In genomic region chr18:62938006-62938405, GRCh38 we compare ENCODE assay signal across 19 cellular contexts.
DNase-seq lines count a peak whose midpoint lies in the region; ATAC-seq, FAIRE-seq and TF ChIP-seq lines count a peak whose summit lies in the region.
"Had no signal": no experiment of that assay in that cellular context is flagged by ENCODE, and none has a peak within 500 bp of the region (broad histone marks: within the 10 kb centered on the region; RNA-seq: fewer than 3 reads in every experiment).

No MANE protein-coding gene starts in this region.

- TF ChIP-seq EP300 in GM12878 (IDR thresholded peaks at IDR 0.05; ENCODE audit: borderline replicate concordance in 1 of 2, control insufficient read depth in 1 of 2, low read depth in 2 of 2, low read length in 2 of 2), result no peak

- DNase-seq in Kasumi-1 (lab: John Stamatoyannopoulos, UW) (peak; percentile 13 to 39), GM12878 (ENCODE audit: low read depth, low spot score) (no peak), osteocyte (ENCODE audit: extremely low spot score, unreplicated experiment) (no peak), HUDEP-2 (lab: John Stamatoyannopoulos, UW; ENCODE audit: unreplicated experiment in 76 of 76) (no peak), NCI-H2081 (lab: John Stamatoyannopoulos, UW) (no peak)
- no peak for DNase-seq in activated CD4-positive, alpha-beta memory T cell treated with anti-CD3 and anti-CD28 coated beads, Interleukin-2, amount 10 ng/mL, durations not matched to agents 7 days and 5 days
- DNase-seq: activated CD4-positive, CD25-positive, alpha-beta regulatory T cell; activated naive CD4-positive, alpha-beta T cell; central memory CD4-positive, alpha-beta T cell; H7; hippocampal formation; NK-92 treated with Interleukin-12 subunit alpha and Interleukin-12 subunit beta, amount 100 ng/mL, for 24 hours; posterior cingulate gyrus; trophoblast cell had no signal

- no peaks in the 10 kb centered on the region for H3K27me3 ChIP-seq in BLaER1 treated with 17β-estradiol and CSF1 and Interleukin-3, amounts not matched to agents 10 nM and 100 nM
- no peaks in the 10 kb centered on the region for H3K27me3 ChIP-seq in GM12878 (replicated peaks in 1 of 2; ENCODE audit: control insufficient read depth in 2 of 2, insufficient read depth in 2 of 2, low read length in 1 of 2)

- peaks cover 9% of the 10 kb centered on the region for H3K9me3 Mint-ChIP-seq in osteocyte (ENCODE audit: unreplicated experiment)
- peaks cover 10% of the 10 kb centered on the region for H3K9me3 Mint-ChIP-seq in activated CD4-positive, alpha-beta memory T cell treated with anti-CD3 and anti-CD28 coated beads, Interleukin-2, amount 10 ng/mL, durations not matched to agents 7 days and 5 days

- H3K4me2 ChIP-seq in BLaER1 treated with 17β-estradiol and CSF1 and Interleukin-3, amounts not matched to agents 10 nM and 100 nM, result peak overlapping the region; percentile 74 to 93 (median 83)
- 0 out of 2 replicates have a peak overlapping the region, but pooled peaks have one; percentile 3 for H3K4me2 ChIP-seq in GM12878 (ENCODE audit: control insufficient read depth, insufficient read depth)

- H3K36me3 Mint-ChIP-seq in osteocyte (ENCODE audit: unreplicated experiment), result peaks cover 11% of the 10 kb centered on the region
- H3K36me3 Mint-ChIP-seq in activated CD4-positive, alpha-beta memory T cell treated with anti-CD3 and anti-CD28 coated beads, Interleukin-2, amount 10 ng/mL, durations not matched to agents 7 days and 5 days (ENCODE audit: low read depth), result no peaks in the 10 kb centered on the region

- intact Hi-C loops in GM12878 (cut with micrococcal nuclease; ENCODE audit: unreplicated experiment), result no loop called here

- POLR2A ChIA-PET in GM12878 (lab: Charles Lee), result no interaction called here
- POLR2A ChIA-PET in activated CD4-positive, alpha-beta memory T cell treated with anti-CD3 and anti-CD28 coated beads, Interleukin-2, amount 10 ng/mL, durations not matched to agents 7 days and 5 days (lab: Charles Lee), result no interaction called here

- H3K9ac ChIP-seq in BLaER1 treated with 17β-estradiol and CSF1 and Interleukin-3, amounts not matched to agents 10 nM and 100 nM, result peak overlapping the region in 2 of 11 experiments; percentile 40 to 62; a peak in 4 of 22 replicates
- H3K9ac ChIP-seq in GM12878 (ENCODE audit: control insufficient read depth, insufficient read depth, low read length), result no peak overlapping the region

- no TSS peak for BruUV-seq in GM12878 (replicated peaks; lab: Mats Ljungman, UMichigan)

- H3K27ac ChIP-seq in BLaER1 treated with 17β-estradiol and CSF1 and Interleukin-3, amounts not matched to agents 10 nM and 100 nM, result peak overlapping the region; percentile 9 to 76 (median 66); a peak in 18 of 22 replicates
- no peak overlapping the region for H3K27ac ChIP-seq in GM12878 (ENCODE audit: control insufficient read depth, insufficient read depth)
- H3K27ac ChIP-seq: SK-N-MC had no signal

- no peaks in the 10 kb centered on the region for H3K27me3 Mint-ChIP-seq in osteocyte (ENCODE audit: unreplicated experiment)
- no peaks in the 10 kb centered on the region for H3K27me3 Mint-ChIP-seq in activated CD4-positive, alpha-beta memory T cell treated with anti-CD3 and anti-CD28 coated beads, Interleukin-2, amount 10 ng/mL, durations not matched to agents 7 days and 5 days
- H3K27me3 Mint-ChIP-seq: CD4-positive, CD25-positive, alpha-beta regulatory T cell had no signal

- peaks cover 59 to 66% (median 61%) of the 10 kb centered on the region in 10 experiments for H3K4me1 ChIP-seq in BLaER1 treated with 17β-estradiol and CSF1 and Interleukin-3, amounts not matched to agents 10 nM and 100 nM
- peaks cover 18% of the 10 kb centered on the region for H3K4me1 ChIP-seq in GM12878 (ENCODE audit: control insufficient read depth, insufficient read depth, low read length)

- CTCF ChIA-PET in GM12878 (lab: Yijun Ruan, JAX), result interaction anchor here (1.3 kb wide), 1 partner anchor 20 kb away, joined by 4 read pairs; no protein-coding TSS in a partner anchor
- CTCF ChIA-PET in activated CD4-positive, alpha-beta memory T cell treated with anti-CD3 and anti-CD28 coated beads, Interleukin-2, amount 10 ng/mL, durations not matched to agents 7 days and 5 days (lab: Charles Lee), result no interaction called here

- in situ Hi-C loops in GM12878 (cut with MboI), result no loop called here

- H4K20me1 ChIP-seq in BLaER1 treated with 17β-estradiol and CSF1 and Interleukin-3, amounts not matched to agents 10 nM and 100 nM, result no peaks in the 10 kb centered on the region
- no peaks in the 10 kb centered on the region for H4K20me1 ChIP-seq in GM12878 (ENCODE audit: control insufficient read depth, insufficient read depth)

- WGBS in GM12878 (ENCODE audit: insufficient coverage, insufficient replicate concordance, low lambda C conversion rate, missing lambda C conversion rate), result 0% methylated on average over 1 of the region's 1 CpG

- H3K27ac Mint-ChIP-seq in osteocyte (ENCODE audit: unreplicated experiment), result peak overlapping the region; percentile 50
- H3K27ac Mint-ChIP-seq in activated CD4-positive, alpha-beta memory T cell treated with anti-CD3 and anti-CD28 coated beads, Interleukin-2, amount 10 ng/mL, durations not matched to agents 7 days and 5 days, result no peak overlapping the region

- RAD21 ChIA-PET in GM12878 (lab: Charles Lee; ENCODE audit: unreplicated experiment), result no interaction called here

- TF ChIP-seq POLR2A in GM12878 (IDR thresholded peaks at IDR 0.05; ENCODE audit: low read depth, low read length), result no peak

- H3K36me3 ChIP-seq in BLaER1 treated with 17β-estradiol and CSF1 and Interleukin-3, amounts not matched to agents 10 nM and 100 nM, result peaks cover 0 to 31% (median 16%) of the 10 kb centered on the region in 11 experiments; a peak in 19 of 22 replicates
- peaks cover 0 to 4% of the 10 kb centered on the region in 2 experiments; a peak in 1 of 4 replicates for H3K36me3 ChIP-seq in GM12878 (ENCODE audit: control insufficient read depth in 2 of 2, insufficient read depth in 2 of 2, low read length in 1 of 2)

- H3K4me1 Mint-ChIP-seq in osteocyte (ENCODE audit: unreplicated experiment), result peaks cover 30% of the 10 kb centered on the region
- H3K4me1 Mint-ChIP-seq in activated CD4-positive, alpha-beta memory T cell treated with anti-CD3 and anti-CD28 coated beads, Interleukin-2, amount 10 ng/mL, durations not matched to agents 7 days and 5 days, result peaks cover 8% of the 10 kb centered on the region

- no peak overlapping the region for H2AFZ ChIP-seq in GM12878 (ENCODE audit: control insufficient read depth, low read depth, low read length)

- no peak overlapping the region for H3K4me3 ChIP-seq in BLaER1 treated with 17β-estradiol and CSF1 and Interleukin-3, amounts not matched to agents 10 nM and 100 nM
- no peak overlapping the region for H3K4me3 ChIP-seq in GM12878
- H3K4me3 ChIP-seq: SK-N-MC had no signal

- no peak for TF ChIP-seq RAD21 in GM12878 (IDR thresholded peaks at IDR 0.05; ENCODE audit: insufficient read depth, low read depth, low read length)

- FAIRE-seq in GM12878 (lab: Jason Lieb, UNC), result no peak
- FAIRE-seq: endothelial cell of umbilical vein had no signal

- H3K9me3 ChIP-seq in BLaER1 treated with 17β-estradiol and CSF1 and Interleukin-3, amounts not matched to agents 10 nM and 100 nM (replicated peaks in 1 of 11), result peaks cover 0 to 30% (median 19%) of the 10 kb centered on the region in 11 experiments; a peak in 17 of 22 replicates
- no peaks in the 10 kb centered on the region; the same call in 2 of the 3 replicates for H3K9me3 ChIP-seq in GM12878 (replicated peaks; ENCODE audit: control insufficient read depth, insufficient read depth, low read length)

- SMC1A ChIA-PET in GM12878 (lab: Charles Lee; ENCODE audit: uncharacterized antibody, unreplicated experiment), result interaction anchor here (0.9 kb wide), 1 partner anchor 221 kb away, joined by 3 read pairs; no protein-coding TSS in a partner anchor

- no peaks in the 10 kb centered on the region for H3K79me2 ChIP-seq in GM12878 (ENCODE audit: control insufficient read depth, insufficient read depth, low read length)

- no peak for TF ChIP-seq CTCF in GM12878 (IDR thresholded peaks at IDR 0.05 in 2 of 3, conservative IDR thresholded peaks at IDR 0.05 in 1 of 3; ENCODE audit: control insufficient read depth in 2 of 3, extremely low read depth in 1 of 3, insufficient read depth in 1 of 3, low read depth in 3 of 3, low read length in 3 of 3)
- no peak for TF ChIP-seq CTCF in osteocyte (IDR thresholded peaks at IDR 0.05)

- H3K4me3 Mint-ChIP-seq in osteocyte (ENCODE audit: unreplicated experiment), result no peak overlapping the region
- H3K4me3 Mint-ChIP-seq in activated CD4-positive, alpha-beta memory T cell treated with anti-CD3 and anti-CD28 coated beads, Interleukin-2, amount 10 ng/mL, durations not matched to agents 7 days and 5 days, result no peak overlapping the region
- H3K4me3 Mint-ChIP-seq: CD4-positive, CD25-positive, alpha-beta regulatory T cell had no signal

- ATAC-seq in GM12878, result peak; percentile 40
- ATAC-seq in GM19023 (IDR thresholded peaks at IDR 0.05; ENCODE audit: unreplicated experiment), result no peak

TF ChIP-seq in GM12878, 131 proteins besides CTCF, POLR2A, EP300 and RAD21 (continues in another document):
- no peak for TF ChIP-seq SREBF2 (IDR thresholded peaks at IDR 0.05; ENCODE audit: low read length)
- no peak for TF ChIP-seq TBL1XR1 (IDR thresholded peaks at IDR 0.05; ENCODE audit: low read depth, low read length)
- TF ChIP-seq ATF2 (IDR thresholded peaks at IDR 0.05; ENCODE audit: low read length), result no peak
- TF ChIP-seq CHD2 (IDR thresholded peaks at IDR 0.05; ENCODE audit: borderline replicate concordance, low read depth, low read length), result no peak
- no peak for TF ChIP-seq HDAC6 (IDR thresholded peaks at IDR 0.05; ENCODE audit: unreplicated experiment)
- TF ChIP-seq CBX3 (IDR thresholded peaks at IDR 0.05; ENCODE audit: borderline replicate concordance, low read depth), result no peak
- TF ChIP-seq KAT2A (conservative IDR thresholded peaks at IDR 0.05; ENCODE audit: control insufficient read depth, low read depth, low read length), result no peak
- TF ChIP-seq SUPT20H (IDR thresholded peaks at IDR 0.05; ENCODE audit: borderline replicate concordance, control insufficient read depth, low read depth, low read length), result no peak
- no peak for TF ChIP-seq MYC (IDR thresholded peaks at IDR 0.05; ENCODE audit: insufficient read depth, insufficient read length, insufficient replicate concordance, low read length, severe bottlenecking)
- no peak for TF ChIP-seq EZH2 (IDR thresholded peaks at IDR 0.05; ENCODE audit: borderline replicate concordance, control insufficient read depth, low read depth, low read length)

Comparison
In these comparisons a context has a peak if more than half of its experiments do, and no peak if none do; other contexts are left out.
1. DNase-seq: peak in Kasumi-1 (2 of 2); none in GM12878 (single experiment), osteocyte (single experiment), HUDEP-2 (0 of 76), NCI-H2081 (0 of 2) and activated CD4-positive, alpha-beta memory T cell treated with anti-CD3 and anti-CD28 coated beads, Interleukin-2, amount 10 ng/mL, durations not matched to agents 7 days and 5 days (single experiment).